16 cellular contexts compared by ENCODE assay signal in genomic region chr19:43634516-43634876, GRCh38. TPM values are rescaled to one million over a fixed set of nuclear protein-coding genes. Genes with fewer than 3 reads are reported as not detected.
A peak's percentile ranks its signal among the peaks of the same experiment; 100 is the strongest.
DNase-seq lines count a peak whose midpoint lies in the region; ATAC-seq lines count a peak whose summit lies in the region.
"Had no signal": no experiment of that assay in that cellular context is flagged by ENCODE, and none has a peak within 500 bp of the region (broad histone marks: within the 10 kb centered on the region; RNA-seq: fewer than 3 reads in every experiment).

No MANE protein-coding gene starts in this region.

- H3K27me3 ChIP-seq in iPS DF 6.9 (ENCODE audit: control insufficient read depth, insufficient read depth, low read length) = peaks cover 8% of the 10 kb centered on the region

- DNase-seq in C1 segment of cervical spinal cord (lab: John Stamatoyannopoulos, UW) = peak in 12 of 14 donors; percentile 22 to 80 (median 54)
- DNase-seq in astrocyte of the hippocampus (ENCODE audit: low read depth, low spot score) = peak; percentile 38
- DNase-seq in iPS DF 6.9 (ENCODE audit: low read depth, low spot score) = no peak
- peak in 48 of 56 donors; percentile 14 to 75 (median 52) for DNase-seq in nucleus accumbens (lab: John Stamatoyannopoulos, UW)
- no peak for DNase-seq in NCI-H1417 (lab: John Stamatoyannopoulos, UW)
- DNase-seq in left colon = no peak
- DNase-seq in kidney glomerular epithelial cell (lab: John Stamatoyannopoulos, UW) = no peak
- DNase-seq: activated CD4-positive, alpha-beta T cell treated with anti-CD3 and anti-CD28 coated beads, Interleukin-2, amount 10 ng/mL, durations not matched to agents 24 days and 14 days; AML-193; central memory CD4-positive, alpha-beta T cell; MM.1S; stimulated activated CD8-positive, alpha-beta memory T cell treated with anti-CD3 and anti-CD28 coated beads, Interleukin-4, amount 100 ng/mL, for 48 hours; T-helper 1 cell had no signal

- intact Hi-C loops in left colon (cut with DNase I, micrococcal nuclease) = no loop called here

- no peak for ATAC-seq in activated CD4-positive, CD25-positive, alpha-beta regulatory T cell treated with anti-CD3 and anti-CD28 coated beads, Interleukin-2, amount 50 U/mL, for 24 hours
- no peak for ATAC-seq in left colon
- ATAC-seq: activated T-helper 17 cell treated with anti-CD3 and anti-CD28 coated beads, Interleukin-2, amount 50 U/mL, for 72 hours had no signal

- H3K36me3 ChIP-seq in iPS DF 6.9 (ENCODE audit: control insufficient read depth, insufficient read depth, low read length) = no peaks in the 10 kb centered on the region

- WGBS in iPS DF 6.9 (ENCODE audit: insufficient coverage, insufficient read length) = no CpG with 5 or more reads among the region's 5 CpGs

- peaks cover 3% of the 10 kb centered on the region for H3K4me1 ChIP-seq in iPS DF 6.9 (ENCODE audit: control insufficient read depth, insufficient read depth, low read length)

- H3K27ac ChIP-seq in iPS DF 6.9 (ENCODE audit: low read length) = no peak overlapping the region

- H3K9me3 ChIP-seq in iPS DF 6.9 (ENCODE audit: control insufficient read depth, insufficient read depth, low read length) = no peaks in the 10 kb centered on the region

- peak overlapping the region; percentile 25; the same call in 1 of the 2 replicates for H3K4me3 ChIP-seq in iPS DF 6.9 (ENCODE audit: low read length)

RNA-seq across cellular contexts. Expression of gene CADM4, which starts 5.2 kb away (rescaled TPM):
- total RNA-seq in left colon = 1 to 10 TPM; 2.0 to 4.9 TPM

RNA-seq across cellular contexts. Expression of gene ZNF428, which starts 15.1 kb away (rescaled TPM):
- 10 to 100 TPM; 16.3 to 18.7 TPM for total RNA-seq in left colon

RNA-seq across cellular contexts. Expression of gene SRRM5, which starts 22.6 kb away (rescaled TPM):
- total RNA-seq in left colon = under 1 TPM; 0.14 to 0.73 TPM
- total RNA-seq: lung microvascular endothelial cell had no signal

RNA-seq across cellular contexts. Expression of gene PLAUR, which starts 35.5 kb away (rescaled TPM):
- total RNA-seq in left colon = 100 to 1,000 TPM in 1 of 2 donors, 10 to 100 TPM in 1; 44.4 to 130 TPM

RNA-seq across cellular contexts. Expression of gene ZNF576, which starts 38.1 kb away (rescaled TPM):
- total RNA-seq in left colon = 10 to 100 TPM; 13.5 to 16.6 TPM

Comparison
In these comparisons a context has a peak if more than half of its experiments do, and no peak if none do; other contexts are left out.
1. DNase-seq: peak in C1 segment of cervical spinal cord (12 of 14), astrocyte of the hippocampus (single experiment) and nucleus accumbens (48 of 56); none in iPS DF 6.9 (single experiment), NCI-H1417 (0 of 3), left colon (0 of 2) and kidney glomerular epithelial cell (single experiment).